1 cellular context compared by ENCODE assay signal in genomic region chr14:23419646-23420045, GRCh38.
TF ChIP-seq lines count a peak whose summit lies in the region.
"Not testable (repeated sequence)": the region's sequence is repeated elsewhere in the genome, so short reads cannot be mapped to it uniquely, and the experiment has no call there.

No MANE protein-coding gene starts in this region.

TF ChIP-seq in K562, 482 proteins besides CTCF, POLR2A, EP300 and RAD21:
- TF ChIP-seq ATF7 (IDR thresholded peaks at IDR 0.05): peak; percentile 93
- 0 out of 2 replicates have a peak, but pooled peaks have one; percentile 33 for TF ChIP-seq MGA (IDR thresholded peaks at IDR 0.05)
- peak; percentile 94 for TF ChIP-seq ATF3 (IDR thresholded peaks at IDR 0.05)
- TF ChIP-seq ATF3 (CRISPR knock-in tag; conservative IDR thresholded peaks at IDR 0.05); ATF1 (CRISPR knock-in tag; IDR thresholded peaks at IDR 0.05): not testable (repeated sequence)
- TF ChIP-seq ATF1 (tag; IDR thresholded peaks at IDR 0.05): peak; percentile 30; the same call in 1 of the 2 replicates
- TF ChIP-seq JUNB (CRISPR knock-in tag; conservative IDR thresholded peaks at IDR 0.05): peak; percentile 55; the same call in 1 of the 2 replicates
TF ChIP-seq in K562: peak in this region for 5; not testable (repeated sequence) for 477.
